In genomic region chr20:50798650-50799049, GRCh38 we compare ENCODE assay signal across 18 cellular contexts. TPM values are rescaled to one million over a fixed set of nuclear protein-coding genes. Genes with fewer than 3 reads are reported as not detected.
A peak's percentile ranks its signal among the peaks of the same experiment; 100 is the strongest.
DNase-seq lines count a peak whose midpoint lies in the region; ATAC-seq and TF ChIP-seq lines count a peak whose summit lies in the region.
"Had no signal": no experiment of that assay in that cellular context is flagged by ENCODE, and none has a peak within 500 bp of the region (broad histone marks: within the 10 kb centered on the region; RNA-seq: fewer than 3 reads in every experiment).

No MANE protein-coding gene starts in this region.

- H3K9me3 ChIP-seq in BLaER1 treated with 17β-estradiol and CSF1 and Interleukin-3, amounts not matched to agents 10 nM and 100 nM (replicated peaks in 1 of 11): no peaks in the 10 kb centered on the region
- no peaks in the 10 kb centered on the region for H3K9me3 ChIP-seq in PC-3 (ENCODE audit: low read length)
- H3K9me3 ChIP-seq: colonic mucosa, mucosa of descending colon had no signal

- H3K27ac ChIP-seq in BLaER1 treated with 17β-estradiol and CSF1 and Interleukin-3, amounts not matched to agents 10 nM and 100 nM: peak overlapping the region in 5 of 11 experiments; percentile 19 to 64 (median 20); a peak in 7 of 22 replicates
- no peak overlapping the region for H3K27ac ChIP-seq in PC-3 (ENCODE audit: low read length)
- H3K27ac ChIP-seq: colonic mucosa, WERI-Rb-1 had no signal

- peaks cover 0 to 38% (median 10%) of the 10 kb centered on the region in 11 experiments; a peak in 9 of 22 replicates for H3K36me3 ChIP-seq in BLaER1 treated with 17β-estradiol and CSF1 and Interleukin-3, amounts not matched to agents 10 nM and 100 nM
- no peaks in the 10 kb centered on the region for H3K36me3 ChIP-seq in PC-3 (ENCODE audit: low read depth, low read length)
- H3K36me3 ChIP-seq: colonic mucosa, WERI-Rb-1 had no signal

- H3K4me3 Mint-ChIP-seq in naive B cell: peak overlapping the region in 3 of 8 donors; percentile 18 to 81 (median 66)
- H3K4me3 Mint-ChIP-seq: activated T-helper 17 cell treated with anti-CD3 and anti-CD28 coated beads, Interleukin-2, amount 50 U/mL, for 72 hours; T-helper 1 cell treated with Interleukin-12 subunit alpha and Interleukin-12 subunit beta and Interleukin-4 antibody, amounts not matched to agents 30 μg/mL and 1 μg/mL, for 36 hours had no signal

- H3K4me2 ChIP-seq in BLaER1 treated with 17β-estradiol and CSF1 and Interleukin-3, amounts not matched to agents 10 nM and 100 nM: peak overlapping the region in 9 of 11 experiments; percentile 36 to 76 (median 64); a peak in 17 of 22 replicates
- H3K4me2 ChIP-seq in PC-3 (ENCODE audit: low read length): no peak overlapping the region

- DNase-seq in GM12865 (ENCODE audit: low read depth) (peak; percentile 35), PC-3 (peak; percentile 28), naive B cell (no peak), amniotic stem cell (lab: John Stamatoyannopoulos, UW) (no peak), NCI-H510A treated with DMSO at 0.1 percent for 48 hours (lab: John Stamatoyannopoulos, UW) (no peak), amygdala (lab: John Stamatoyannopoulos, UW) (no peak)
- DNase-seq: colonic mucosa; GF-D8; MM.1S; mucosa of descending colon; NCI-H1694 treated with DMSO at 0.1 percent for 48 hours; NCI-H345; stimulated activated CD4-positive, alpha-beta T cell treated with anti-CD3 and anti-CD28 coated beads, Interleukin-2, amount 100 ng/mL, for 48 hours; WERI-Rb-1 had no signal

- peak overlapping the region in 8 of 11 experiments; percentile 37 to 68 (median 54); a peak in 8 of 22 replicates for H3K9ac ChIP-seq in BLaER1 treated with 17β-estradiol and CSF1 and Interleukin-3, amounts not matched to agents 10 nM and 100 nM
- H3K9ac ChIP-seq in PC-3 (ENCODE audit: low read length): no peak overlapping the region

- H3K79me2 ChIP-seq in PC-3 (ENCODE audit: low read length): peaks cover 10% of the 10 kb centered on the region; the same call in 1 of the 2 replicates

- H3K9me2 ChIP-seq in PC-3 (replicated peaks; ENCODE audit: low read length): no peaks in the 10 kb centered on the region

- POLR2A ChIA-PET in PC-3 (lab: Charles Lee; ENCODE audit: unreplicated experiment): no interaction called here

- H3K4me1 Mint-ChIP-seq in naive B cell: peaks cover 29 to 67% (median 42%) of the 10 kb centered on the region in 3 donors

- H3K36me3 Mint-ChIP-seq in naive B cell: no peaks in the 10 kb centered on the region

- no peak overlapping the region for H2AFZ ChIP-seq in PC-3 (ENCODE audit: low read length)

- CTCF ChIA-PET in PC-3 (lab: Charles Lee): no interaction called here

- H3K27me3 ChIP-seq in BLaER1 treated with 17β-estradiol and CSF1 and Interleukin-3, amounts not matched to agents 10 nM and 100 nM: no peaks in the 10 kb centered on the region
- no peaks in the 10 kb centered on the region for H3K27me3 ChIP-seq in PC-3 (ENCODE audit: low read length)
- H3K27me3 ChIP-seq: colonic mucosa had no signal

- intact Hi-C loops in PC-3 (cut with micrococcal nuclease): no loop called here

- no peak for TF ChIP-seq CTCF in GM12865 (IDR thresholded peaks at IDR 0.05; ENCODE audit: insufficient read depth, low read depth, low read length, missing control alignments)
- no peak for TF ChIP-seq CTCF in PC-3 (conservative IDR thresholded peaks at IDR 0.05; ENCODE audit: low read depth, low read length)

- BruUV-seq in PC-3 (replicated peaks; lab: Mats Ljungman, UMichigan): no TSS peak

- ATAC-seq in PC-3 (no peak), naive B cell (ENCODE audit: low read depth in 2 of 2) (no peak), GM18858 (IDR thresholded peaks at IDR 0.05; ENCODE audit: unreplicated experiment) (no peak)
- ATAC-seq: activated T-helper 17 cell treated with anti-CD3 and anti-CD28 coated beads, Interleukin-2, amount 50 U/mL, for 72 hours; mucosa of descending colon had no signal

- H4K20me1 ChIP-seq in BLaER1 treated with 17β-estradiol and CSF1 and Interleukin-3, amounts not matched to agents 10 nM and 100 nM: peaks cover 0 to 16% (median 0%) of the 10 kb centered on the region in 11 experiments; a peak in 2 of 22 replicates
- no peaks in the 10 kb centered on the region for H4K20me1 ChIP-seq in PC-3 (ENCODE audit: low read length)

- H3F3A ChIP-seq in PC-3 (ENCODE audit: low read length, unreplicated experiment): no peaks in the 10 kb centered on the region

- peaks cover 20 to 82% (median 52%) of the 10 kb centered on the region in 10 experiments for H3K4me1 ChIP-seq in BLaER1 treated with 17β-estradiol and CSF1 and Interleukin-3, amounts not matched to agents 10 nM and 100 nM
- peaks cover 13% of the 10 kb centered on the region; the same call in 1 of the 2 replicates for H3K4me1 ChIP-seq in PC-3 (ENCODE audit: insufficient read depth, low read length)

- H3K27ac Mint-ChIP-seq in naive B cell: peak overlapping the region in 5 of 6 donors; percentile 81 to 92 (median 83)
- H3K27ac Mint-ChIP-seq: activated T-helper 17 cell treated with anti-CD3 and anti-CD28 coated beads, Interleukin-2, amount 50 U/mL, for 72 hours; T-helper 1 cell treated with Interleukin-12 subunit alpha and Interleukin-12 subunit beta and Interleukin-4 antibody, amounts not matched to agents 30 μg/mL and 1 μg/mL, for 36 hours had no signal

- H3K9me3 Mint-ChIP-seq in naive B cell: no peaks in the 10 kb centered on the region
- H3K9me3 Mint-ChIP-seq: activated T-helper 17 cell treated with anti-CD3 and anti-CD28 coated beads, Interleukin-2, amount 50 U/mL, for 72 hours; T-helper 1 cell treated with Interleukin-12 subunit alpha and Interleukin-12 subunit beta and Interleukin-4 antibody, amounts not matched to agents 30 μg/mL and 1 μg/mL, for 36 hours had no signal

- H3K4me3 ChIP-seq in BLaER1 treated with 17β-estradiol and CSF1 and Interleukin-3, amounts not matched to agents 10 nM and 100 nM: no peak overlapping the region
- H3K4me3 ChIP-seq in GM12865 (ENCODE audit: low read depth, low read length) (peak overlapping the region; percentile 71), PC-3 (ENCODE audit: low read length) (no peak overlapping the region)
- H3K4me3 ChIP-seq: colonic mucosa, mucosa of descending colon had no signal

- no peaks in the 10 kb centered on the region for H3K27me3 Mint-ChIP-seq in naive B cell
- H3K27me3 Mint-ChIP-seq: activated T-helper 17 cell treated with anti-CD3 and anti-CD28 coated beads, Interleukin-2, amount 50 U/mL, for 72 hours had no signal

RNA-seq across cellular contexts. Expression of gene BCAS4, which starts 3.8 kb away (rescaled TPM):
- total RNA-seq in PC-3 (2014; rRNA removed): 49.9 and 56.9 TPM in 2 replicates
- 10 to 100 TPM; 62.1 to 82.2 (median 70.3) TPM for polyA plus RNA-seq in naive B cell (ENCODE audit: low read depth in 6 of 6)

Comparison
In these comparisons a context has a peak if more than half of its experiments do, and no peak if none do; other contexts are left out.
1. DNase-seq: peak in GM12865 (single experiment) and PC-3 (single experiment); none in naive B cell (single experiment), amniotic stem cell (single experiment), NCI-H510A treated with DMSO at 0.1 percent for 48 hours (single experiment) and amygdala (0 of 56).